Comparison of ENCODE assay signal across 1 cellular context in the genomic region with DNA sequence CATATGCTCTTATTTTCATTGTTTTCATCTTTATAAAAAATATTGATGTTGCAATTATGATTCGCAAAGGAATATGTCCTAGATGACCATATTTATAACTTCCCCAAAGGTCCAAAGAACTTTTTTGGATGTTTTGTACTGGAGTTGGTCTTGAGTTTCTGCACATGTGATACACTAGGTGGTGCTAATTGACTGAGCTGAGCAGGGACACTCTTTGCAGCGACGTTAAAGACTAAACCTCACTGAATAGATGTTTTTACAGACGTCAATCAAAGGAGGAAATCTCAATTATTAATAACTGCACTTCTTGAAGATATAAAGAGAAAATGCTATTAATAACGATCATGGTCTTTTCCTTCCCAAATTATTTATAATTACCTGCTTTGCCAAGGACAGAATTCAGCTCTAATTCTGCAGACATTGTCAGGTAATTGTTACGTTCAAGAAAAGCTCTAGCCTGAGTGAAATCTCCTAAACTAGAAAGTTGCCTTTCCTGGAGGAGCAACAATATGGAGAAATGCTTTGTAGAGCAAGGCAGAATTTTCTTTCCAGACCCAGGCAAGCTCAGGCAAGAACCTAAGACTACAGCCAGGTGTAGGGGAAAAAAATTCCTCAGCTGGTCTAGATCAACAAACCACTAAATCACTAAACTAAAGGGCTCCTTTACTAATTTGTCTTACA.
TF ChIP-seq lines count a peak whose summit lies in the region.

No MANE protein-coding gene starts in this region.

TF ChIP-seq in HEK293, 187 proteins besides CTCF, POLR2A, EP300 and RAD21 (continued from another document):
- TF ChIP-seq, protein P1, sequence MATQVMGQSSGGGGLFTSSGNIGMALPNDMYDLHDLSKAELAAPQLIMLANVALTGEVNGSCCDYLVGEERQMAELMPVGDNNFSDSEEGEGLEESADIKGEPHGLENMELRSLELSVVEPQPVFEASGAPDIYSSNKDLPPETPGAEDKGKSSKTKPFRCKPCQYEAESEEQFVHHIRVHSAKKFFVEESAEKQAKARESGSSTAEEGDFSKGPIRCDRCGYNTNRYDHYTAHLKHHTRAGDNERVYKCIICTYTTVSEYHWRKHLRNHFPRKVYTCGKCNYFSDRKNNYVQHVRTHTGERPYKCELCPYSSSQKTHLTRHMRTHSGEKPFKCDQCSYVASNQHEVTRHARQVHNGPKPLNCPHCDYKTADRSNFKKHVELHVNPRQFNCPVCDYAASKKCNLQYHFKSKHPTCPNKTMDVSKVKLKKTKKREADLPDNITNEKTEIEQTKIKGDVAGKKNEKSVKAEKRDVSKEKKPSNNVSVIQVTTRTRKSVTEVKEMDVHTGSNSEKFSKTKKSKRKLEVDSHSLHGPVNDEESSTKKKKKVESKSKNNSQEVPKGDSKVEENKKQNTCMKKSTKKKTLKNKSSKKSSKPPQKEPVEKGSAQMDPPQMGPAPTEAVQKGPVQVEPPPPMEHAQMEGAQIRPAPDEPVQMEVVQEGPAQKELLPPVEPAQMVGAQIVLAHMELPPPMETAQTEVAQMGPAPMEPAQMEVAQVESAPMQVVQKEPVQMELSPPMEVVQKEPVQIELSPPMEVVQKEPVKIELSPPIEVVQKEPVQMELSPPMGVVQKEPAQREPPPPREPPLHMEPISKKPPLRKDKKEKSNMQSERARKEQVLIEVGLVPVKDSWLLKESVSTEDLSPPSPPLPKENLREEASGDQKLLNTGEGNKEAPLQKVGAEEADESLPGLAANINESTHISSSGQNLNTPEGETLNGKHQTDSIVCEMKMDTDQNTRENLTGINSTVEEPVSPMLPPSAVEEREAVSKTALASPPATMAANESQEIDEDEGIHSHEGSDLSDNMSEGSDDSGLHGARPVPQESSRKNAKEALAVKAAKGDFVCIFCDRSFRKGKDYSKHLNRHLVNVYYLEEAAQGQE (tag by site-specific recombination; IDR thresholded peaks at IDR 0.05): no peak
- TF ChIP-seq, protein P2, sequence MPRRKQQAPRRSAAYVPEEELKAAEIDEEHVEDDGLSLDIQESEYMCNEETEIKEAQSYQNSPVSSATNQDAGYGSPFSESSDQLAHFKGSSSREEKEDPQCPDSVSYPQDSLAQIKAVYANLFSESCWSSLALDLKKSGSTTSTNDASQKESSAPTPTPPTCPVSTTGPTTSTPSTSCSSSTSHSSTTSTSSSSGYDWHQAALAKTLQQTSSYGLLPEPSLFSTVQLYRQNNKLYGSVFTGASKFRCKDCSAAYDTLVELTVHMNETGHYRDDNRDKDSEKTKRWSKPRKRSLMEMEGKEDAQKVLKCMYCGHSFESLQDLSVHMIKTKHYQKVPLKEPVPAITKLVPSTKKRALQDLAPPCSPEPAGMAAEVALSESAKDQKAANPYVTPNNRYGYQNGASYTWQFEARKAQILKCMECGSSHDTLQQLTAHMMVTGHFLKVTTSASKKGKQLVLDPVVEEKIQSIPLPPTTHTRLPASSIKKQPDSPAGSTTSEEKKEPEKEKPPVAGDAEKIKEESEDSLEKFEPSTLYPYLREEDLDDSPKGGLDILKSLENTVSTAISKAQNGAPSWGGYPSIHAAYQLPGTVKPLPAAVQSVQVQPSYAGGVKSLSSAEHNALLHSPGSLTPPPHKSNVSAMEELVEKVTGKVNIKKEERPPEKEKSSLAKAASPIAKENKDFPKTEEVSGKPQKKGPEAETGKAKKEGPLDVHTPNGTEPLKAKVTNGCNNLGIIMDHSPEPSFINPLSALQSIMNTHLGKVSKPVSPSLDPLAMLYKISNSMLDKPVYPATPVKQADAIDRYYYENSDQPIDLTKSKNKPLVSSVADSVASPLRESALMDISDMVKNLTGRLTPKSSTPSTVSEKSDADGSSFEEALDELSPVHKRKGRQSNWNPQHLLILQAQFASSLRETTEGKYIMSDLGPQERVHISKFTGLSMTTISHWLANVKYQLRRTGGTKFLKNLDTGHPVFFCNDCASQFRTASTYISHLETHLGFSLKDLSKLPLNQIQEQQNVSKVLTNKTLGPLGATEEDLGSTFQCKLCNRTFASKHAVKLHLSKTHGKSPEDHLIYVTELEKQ (tag by site-specific recombination; IDR thresholded peaks at IDR 0.05; ENCODE audit: borderline replicate concordance): no peak
- TF ChIP-seq, protein P3, sequence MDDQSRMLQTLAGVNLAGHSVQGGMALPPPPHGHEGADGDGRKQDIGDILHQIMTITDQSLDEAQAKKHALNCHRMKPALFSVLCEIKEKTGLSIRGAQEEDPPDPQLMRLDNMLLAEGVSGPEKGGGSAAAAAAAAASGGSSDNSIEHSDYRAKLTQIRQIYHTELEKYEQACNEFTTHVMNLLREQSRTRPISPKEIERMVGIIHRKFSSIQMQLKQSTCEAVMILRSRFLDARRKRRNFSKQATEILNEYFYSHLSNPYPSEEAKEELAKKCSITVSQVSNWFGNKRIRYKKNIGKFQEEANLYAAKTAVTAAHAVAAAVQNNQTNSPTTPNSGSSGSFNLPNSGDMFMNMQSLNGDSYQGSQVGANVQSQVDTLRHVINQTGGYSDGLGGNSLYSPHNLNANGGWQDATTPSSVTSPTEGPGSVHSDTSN (CRISPR knock-in tag; IDR thresholded peaks at IDR 0.05): no peak
- TF ChIP-seq ZNF138 (tag by site-specific recombination; IDR thresholded peaks at IDR 0.05; ENCODE audit: borderline replicate concordance): no peak
- no peak for TF ChIP-seq ZSCAN16 (tag by site-specific recombination; IDR thresholded peaks at IDR 0.05)
- TF ChIP-seq ZNF416 (tag by site-specific recombination; IDR thresholded peaks at IDR 0.05): no peak
- TF ChIP-seq, protein P4, sequence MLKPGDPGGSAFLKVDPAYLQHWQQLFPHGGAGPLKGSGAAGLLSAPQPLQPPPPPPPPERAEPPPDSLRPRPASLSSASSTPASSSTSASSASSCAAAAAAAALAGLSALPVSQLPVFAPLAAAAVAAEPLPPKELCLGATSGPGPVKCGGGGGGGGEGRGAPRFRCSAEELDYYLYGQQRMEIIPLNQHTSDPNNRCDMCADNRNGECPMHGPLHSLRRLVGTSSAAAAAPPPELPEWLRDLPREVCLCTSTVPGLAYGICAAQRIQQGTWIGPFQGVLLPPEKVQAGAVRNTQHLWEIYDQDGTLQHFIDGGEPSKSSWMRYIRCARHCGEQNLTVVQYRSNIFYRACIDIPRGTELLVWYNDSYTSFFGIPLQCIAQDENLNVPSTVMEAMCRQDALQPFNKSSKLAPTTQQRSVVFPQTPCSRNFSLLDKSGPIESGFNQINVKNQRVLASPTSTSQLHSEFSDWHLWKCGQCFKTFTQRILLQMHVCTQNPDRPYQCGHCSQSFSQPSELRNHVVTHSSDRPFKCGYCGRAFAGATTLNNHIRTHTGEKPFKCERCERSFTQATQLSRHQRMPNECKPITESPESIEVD (tag by site-specific recombination; IDR thresholded peaks at IDR 0.05): no peak
- TF ChIP-seq, protein P5, sequence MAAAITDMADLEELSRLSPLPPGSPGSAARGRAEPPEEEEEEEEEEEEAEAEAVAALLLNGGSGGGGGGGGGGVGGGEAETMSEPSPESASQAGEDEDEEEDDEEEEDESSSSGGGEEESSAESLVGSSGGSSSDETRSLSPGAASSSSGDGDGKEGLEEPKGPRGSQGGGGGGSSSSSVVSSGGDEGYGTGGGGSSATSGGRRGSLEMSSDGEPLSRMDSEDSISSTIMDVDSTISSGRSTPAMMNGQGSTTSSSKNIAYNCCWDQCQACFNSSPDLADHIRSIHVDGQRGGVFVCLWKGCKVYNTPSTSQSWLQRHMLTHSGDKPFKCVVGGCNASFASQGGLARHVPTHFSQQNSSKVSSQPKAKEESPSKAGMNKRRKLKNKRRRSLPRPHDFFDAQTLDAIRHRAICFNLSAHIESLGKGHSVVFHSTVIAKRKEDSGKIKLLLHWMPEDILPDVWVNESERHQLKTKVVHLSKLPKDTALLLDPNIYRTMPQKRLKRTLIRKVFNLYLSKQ (tag by site-specific recombination; IDR thresholded peaks at IDR 0.05; ENCODE audit: borderline replicate concordance): no peak
- TF ChIP-seq MEIS1 (CRISPR knock-in tag; IDR thresholded peaks at IDR 0.05; ENCODE audit: borderline replicate concordance): peak; percentile 76
- TF ChIP-seq, protein P6, sequence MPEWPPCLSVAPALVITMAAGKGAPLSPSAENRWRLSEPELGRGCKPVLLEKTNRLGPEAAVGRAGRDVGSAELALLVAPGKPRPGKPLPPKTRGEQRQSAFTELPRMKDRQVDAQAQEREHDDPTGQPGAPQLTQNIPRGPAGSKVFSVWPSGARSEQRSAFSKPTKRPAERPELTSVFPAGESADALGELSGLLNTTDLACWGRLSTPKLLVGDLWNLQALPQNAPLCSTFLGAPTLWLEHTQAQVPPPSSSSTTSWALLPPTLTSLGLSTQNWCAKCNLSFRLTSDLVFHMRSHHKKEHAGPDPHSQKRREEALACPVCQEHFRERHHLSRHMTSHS (tag by site-specific recombination; IDR thresholded peaks at IDR 0.05): no peak
- TF ChIP-seq, protein P7, sequence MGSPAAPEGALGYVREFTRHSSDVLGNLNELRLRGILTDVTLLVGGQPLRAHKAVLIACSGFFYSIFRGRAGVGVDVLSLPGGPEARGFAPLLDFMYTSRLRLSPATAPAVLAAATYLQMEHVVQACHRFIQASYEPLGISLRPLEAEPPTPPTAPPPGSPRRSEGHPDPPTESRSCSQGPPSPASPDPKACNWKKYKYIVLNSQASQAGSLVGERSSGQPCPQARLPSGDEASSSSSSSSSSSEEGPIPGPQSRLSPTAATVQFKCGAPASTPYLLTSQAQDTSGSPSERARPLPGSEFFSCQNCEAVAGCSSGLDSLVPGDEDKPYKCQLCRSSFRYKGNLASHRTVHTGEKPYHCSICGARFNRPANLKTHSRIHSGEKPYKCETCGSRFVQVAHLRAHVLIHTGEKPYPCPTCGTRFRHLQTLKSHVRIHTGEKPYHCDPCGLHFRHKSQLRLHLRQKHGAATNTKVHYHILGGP (tag by site-specific recombination; IDR thresholded peaks at IDR 0.05): no peak
- no peak for TF ChIP-seq ZNF623 (tag by site-specific recombination; IDR thresholded peaks at IDR 0.05)
- no peak for TF ChIP-seq WT1 (tag by site-specific recombination; IDR thresholded peaks at IDR 0.05)
- TF ChIP-seq ZNF600 (tag by site-specific recombination; IDR thresholded peaks at IDR 0.05): no peak
- 0 out of 2 replicates have a peak, but pooled peaks have one; percentile 40 for TF ChIP-seq ZSCAN30 (tag by site-specific recombination; IDR thresholded peaks at IDR 0.05)
- no peak for TF ChIP-seq ZNF658 (tag by site-specific recombination; IDR thresholded peaks at IDR 0.05)
- TF ChIP-seq, protein P8, sequence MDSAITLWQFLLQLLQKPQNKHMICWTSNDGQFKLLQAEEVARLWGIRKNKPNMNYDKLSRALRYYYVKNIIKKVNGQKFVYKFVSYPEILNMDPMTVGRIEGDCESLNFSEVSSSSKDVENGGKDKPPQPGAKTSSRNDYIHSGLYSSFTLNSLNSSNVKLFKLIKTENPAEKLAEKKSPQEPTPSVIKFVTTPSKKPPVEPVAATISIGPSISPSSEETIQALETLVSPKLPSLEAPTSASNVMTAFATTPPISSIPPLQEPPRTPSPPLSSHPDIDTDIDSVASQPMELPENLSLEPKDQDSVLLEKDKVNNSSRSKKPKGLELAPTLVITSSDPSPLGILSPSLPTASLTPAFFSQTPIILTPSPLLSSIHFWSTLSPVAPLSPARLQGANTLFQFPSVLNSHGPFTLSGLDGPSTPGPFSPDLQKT (IDR thresholded peaks at IDR 0.05; ENCODE audit: borderline replicate concordance, low read depth, low read length): no peak
